Comparison of ENCODE assay signal across 22 cellular contexts in the genomic region with DNA sequence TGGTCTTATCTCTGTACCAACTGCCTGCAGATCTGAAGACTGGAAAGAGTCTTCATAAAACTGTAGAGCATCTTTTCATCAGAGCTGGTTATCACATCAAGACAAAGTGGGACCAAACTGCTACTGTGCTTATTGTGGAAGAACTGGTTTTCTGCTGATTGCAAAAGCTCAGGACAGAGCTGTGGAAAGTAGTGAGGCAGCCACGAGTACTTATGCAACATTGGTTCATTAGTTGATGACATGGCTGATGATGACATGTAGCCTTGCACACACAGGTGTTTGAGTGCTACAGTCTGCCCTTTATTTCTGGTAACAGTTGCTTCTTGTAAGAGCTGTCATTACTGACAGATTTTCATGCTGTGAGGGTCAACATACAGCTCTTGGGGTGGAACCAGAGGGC.
"Had no signal": no experiment of that assay in that cellular context is flagged by ENCODE, and none has a peak within 500 bp of the region (broad histone marks: within the 10 kb centered on the region; RNA-seq: fewer than 3 reads in every experiment).

No MANE protein-coding gene starts in this region.

- H3K36me3 ChIP-seq: right lobe of liver, thyroid gland had no signal

- H2AFZ ChIP-seq: parathyroid adenoma had no signal

- ATAC-seq: activated CD8-positive, alpha-beta T cell treated with anti-CD3 and anti-CD28 coated beads, Interleukin-2, amount 10 ng/mL, durations not matched to agents 7 days and 5 days; activated naive CD8-positive, alpha-beta T cell treated with anti-CD3 and anti-CD28 coated beads, Interleukin-2, amount 50 U/mL, for 24 hours; body of pancreas; left colon had no signal

- H3K4me1 ChIP-seq: body of pancreas, parathyroid adenoma, thyroid gland had no signal

- DNase-seq: activated CD4-positive, alpha-beta T cell treated with anti-CD3 and anti-CD28 coated beads for 1 hour; activated CD4-positive, alpha-beta T cell treated with anti-CD3 and anti-CD28 coated beads, Interleukin-2, amount 50 U/mL, for 1 hour; activated CD8-positive, alpha-beta T cell treated with anti-CD3 and anti-CD28 coated beads, Interleukin-2, amount 10 ng/mL, durations not matched to agents 7 days and 5 days; activated gamma-delta T cell; activated naive CD4-positive, alpha-beta T cell treated with anti-CD3 and anti-CD28 coated beads, Interleukin-2, amount 50 U/mL, for 16 hours; activated naive CD8-positive, alpha-beta T cell treated with anti-CD3 and anti-CD28 coated beads, Interleukin-2, amount 50 U/mL, for 24 hours; anterior cingulate cortex; body of pancreas; caudate nucleus; dermis blood vessel endothelial cell; effector CD8-positive, alpha-beta T cell; head of caudate nucleus; left colon; mesenchymal stem cell; nephron progenitor cell; nucleus accumbens; right lobe of liver; stimulated activated CD4-positive, alpha-beta T cell treated with anti-CD3 and anti-CD28 coated beads, Interleukin-1b, Interleukin-23, amount 100 ng/mL, for 48 hours; substantia nigra; thyroid gland had no signal

- H3K4me3 ChIP-seq: body of pancreas, right lobe of liver, skin epidermis, thyroid gland had no signal

- H3K9me3 ChIP-seq: body of pancreas, right lobe of liver, thyroid gland had no signal

- H3K9ac ChIP-seq: parathyroid adenoma had no signal

- H3K27me3 ChIP-seq: body of pancreas, right lobe of liver, thyroid gland had no signal

- H3K27ac ChIP-seq: body of pancreas, parathyroid adenoma, right lobe of liver, skin epidermis, thyroid gland had no signal

- H3K79me2 ChIP-seq: parathyroid adenoma had no signal
